ENCODE assay signal across 24 cellular contexts in the genomic region with DNA sequence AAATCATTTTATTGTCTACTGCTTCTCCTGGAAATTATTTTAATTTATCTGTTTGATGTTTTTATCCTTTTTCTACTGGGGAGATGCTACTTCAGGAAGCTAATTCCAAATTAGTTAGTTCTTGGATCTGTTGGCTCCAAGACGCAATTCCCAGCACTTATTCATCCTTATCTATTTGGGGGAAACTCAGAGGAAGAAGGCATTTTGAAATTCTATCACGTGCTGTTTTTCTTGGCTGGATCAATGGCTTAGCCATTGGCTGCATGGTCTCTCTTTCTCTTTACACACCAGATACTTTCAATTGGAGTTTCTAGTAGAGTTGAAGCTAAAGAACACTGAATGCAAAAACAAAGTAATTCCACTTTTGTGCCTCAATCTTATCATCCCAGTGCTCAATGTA.
DNase-seq lines count a peak whose midpoint lies in the region; ATAC-seq and TF ChIP-seq lines count a peak whose summit lies in the region.
"Had no signal": no experiment of that assay in that cellular context is flagged by ENCODE, and none has a peak within 500 bp of the region (broad histone marks: within the 10 kb centered on the region; RNA-seq: fewer than 3 reads in every experiment).

No MANE protein-coding gene starts in this region.

- intact Hi-C loops in Right ventricle myocardium inferior (cut with DNase I) (no loop called here), left cardiac atrium (cut with DNase I) (no loop called here)

- peak overlapping the region in 1 of 2 donors; percentile 22 for H3K27ac Mint-ChIP-seq in stimulated activated naive CD8-positive, alpha-beta T cell treated with anti-CD3 and anti-CD28 coated beads, Interleukin-15, amount 100 ng/mL, for 72 hours
- H3K27ac Mint-ChIP-seq: activated T-cell treated with anti-CD3 and anti-CD28 coated beads, Interleukin-2, amount 50 U/mL, for 24 hours; CD8-positive, alpha-beta T cell; GM23338; natural killer cell; T-helper 1 cell treated with Interleukin-12 subunit alpha and Interleukin-12 subunit beta and Interleukin-4 antibody, amounts not matched to agents 30 μg/mL and 1 μg/mL, for 36 hours had no signal

- DNase-seq in Right ventricle myocardium inferior (ENCODE audit: missing footprints): no peak
- DNase-seq in right atrium auricular region (ENCODE audit: low spot score): no peak
- DNase-seq in cardiac fibroblast (ENCODE audit: low read depth in 2 of 2): peak; percentile 76 to 93
- DNase-seq in left cardiac atrium: no peak
- no peak for DNase-seq in stimulated activated naive CD8-positive, alpha-beta T cell treated with anti-CD3 and anti-CD28 coated beads, Interleukin-15, amount 100 ng/mL, for 72 hours
- no peak for DNase-seq in RPMI8226
- DNase-seq: 8988T; activated CD4-positive, alpha-beta T cell treated with anti-CD3 and anti-CD28 coated beads for 48 hours; activated T-cell treated with anti-CD3 and anti-CD28 coated beads, Interleukin-2, amount 50 U/mL, for 24 hours; AML-193; CD8-positive, alpha-beta T cell; DMS 273 treated with DMSO at 0.1 percent for 48 hours; Karpas-422; MV-4-11; natural killer cell; NCI-H146; NCI-H524; upper lobe of right lung had no signal

- ATAC-seq in Right ventricle myocardium inferior (peak; percentile 90), left cardiac atrium (peak; percentile 78 to 82), HG03135 (IDR thresholded peaks at IDR 0.05; ENCODE audit: unreplicated experiment) (no peak)
- no peak for ATAC-seq in stimulated activated naive CD8-positive, alpha-beta T cell treated with anti-CD3 and anti-CD28 coated beads, Interleukin-15, amount 100 ng/mL, for 72 hours
- ATAC-seq: CD8-positive, alpha-beta T cell; GM23338; natural killer cell; upper lobe of right lung had no signal

- H3K4me3 ChIP-seq in right atrium auricular region: no peak overlapping the region
- no peak overlapping the region for H3K4me3 ChIP-seq in cardiac fibroblast (replicated peaks in 1 of 2; ENCODE audit: low read depth in 2 of 2, low read length in 2 of 2)
- H3K4me3 ChIP-seq in subcutaneous abdominal adipose tissue (ENCODE audit: low read depth in 1 of 5, low read length in 5 of 5): no peak overlapping the region
- H3K4me3 ChIP-seq: cardiac muscle cell, GM23338, SK-N-MC, upper lobe of right lung had no signal

- no peaks in the 10 kb centered on the region for H3K36me3 ChIP-seq in right atrium auricular region
- no peaks in the 10 kb centered on the region for H3K36me3 ChIP-seq in subcutaneous abdominal adipose tissue (ENCODE audit: control insufficient read depth in 5 of 5, insufficient read depth in 5 of 5, low read length in 5 of 5)
- H3K36me3 ChIP-seq: cardiac muscle cell, upper lobe of right lung had no signal

- H3K27ac ChIP-seq in right atrium auricular region: peak overlapping the region in 1 of 2 donors; percentile 24
- H3K27ac ChIP-seq in subcutaneous abdominal adipose tissue (ENCODE audit: low read depth, low read length): peak overlapping the region; percentile 21
- H3K27ac ChIP-seq: cardiac muscle cell, SK-N-MC, upper lobe of right lung had no signal

- H3K9me3 Mint-ChIP-seq in stimulated activated naive CD8-positive, alpha-beta T cell treated with anti-CD3 and anti-CD28 coated beads, Interleukin-15, amount 100 ng/mL, for 72 hours: no peaks in the 10 kb centered on the region
- H3K9me3 Mint-ChIP-seq: activated T-cell treated with anti-CD3 and anti-CD28 coated beads, Interleukin-2, amount 50 U/mL, for 24 hours; CD8-positive, alpha-beta T cell; GM23338; natural killer cell; T-helper 1 cell treated with Interleukin-12 subunit alpha and Interleukin-12 subunit beta and Interleukin-4 antibody, amounts not matched to agents 30 μg/mL and 1 μg/mL, for 36 hours had no signal

- no peak overlapping the region for H3K9ac ChIP-seq in subcutaneous abdominal adipose tissue (ENCODE audit: low read length in 5 of 5)

- H3K9me3 ChIP-seq in right atrium auricular region (no peaks in the 10 kb centered on the region), subcutaneous abdominal adipose tissue (ENCODE audit: control insufficient read depth in 5 of 5, low read length in 5 of 5) (no peaks in the 10 kb centered on the region)
- H3K9me3 ChIP-seq: upper lobe of right lung had no signal

- H3K4me1 ChIP-seq in right atrium auricular region (peaks cover 0 to 15% of the 10 kb centered on the region in 2 donors), subcutaneous abdominal adipose tissue (ENCODE audit: control insufficient read depth in 5 of 5, insufficient read depth in 5 of 5, low read length in 5 of 5) (peaks cover 0 to 14% (median 6%) of the 10 kb centered on the region in 5 donors)

- no peak overlapping the region for H3K4me3 Mint-ChIP-seq in stimulated activated naive CD8-positive, alpha-beta T cell treated with anti-CD3 and anti-CD28 coated beads, Interleukin-15, amount 100 ng/mL, for 72 hours
- H3K4me3 Mint-ChIP-seq: activated T-cell treated with anti-CD3 and anti-CD28 coated beads, Interleukin-2, amount 50 U/mL, for 24 hours; CD8-positive, alpha-beta T cell; GM23338; natural killer cell; T-helper 1 cell treated with Interleukin-12 subunit alpha and Interleukin-12 subunit beta and Interleukin-4 antibody, amounts not matched to agents 30 μg/mL and 1 μg/mL, for 36 hours had no signal

- peaks cover 8% of the 10 kb centered on the region for H3K27me3 Mint-ChIP-seq in stimulated activated naive CD8-positive, alpha-beta T cell treated with anti-CD3 and anti-CD28 coated beads, Interleukin-15, amount 100 ng/mL, for 72 hours

- H3K4me1 Mint-ChIP-seq in stimulated activated naive CD8-positive, alpha-beta T cell treated with anti-CD3 and anti-CD28 coated beads, Interleukin-15, amount 100 ng/mL, for 72 hours: peaks cover 9% of the 10 kb centered on the region

- H3K27me3 ChIP-seq in right atrium auricular region (no peaks in the 10 kb centered on the region), subcutaneous abdominal adipose tissue (ENCODE audit: control insufficient read depth in 5 of 5, insufficient read depth in 4 of 5, low read length in 5 of 5) (no peaks in the 10 kb centered on the region)
- H3K27me3 ChIP-seq: cardiac muscle cell, upper lobe of right lung had no signal

- TF ChIP-seq CTCF in right atrium auricular region (IDR thresholded peaks at IDR 0.05) (no peak), cardiac fibroblast (IDR thresholded peaks at IDR 0.05; ENCODE audit: low read depth, low read length) (no peak)

Comparison
In these comparisons a context has a peak if more than half of its experiments do, and no peak if none do; other contexts are left out.
1. ATAC-seq: peak in Right ventricle myocardium inferior (single experiment) and left cardiac atrium (2 of 2); none in HG03135 (single experiment) and stimulated activated naive CD8-positive, alpha-beta T cell treated with anti-CD3 and anti-CD28 coated beads, Interleukin-15, amount 100 ng/mL, for 72 hours (single experiment).
2. DNase-seq: peak in cardiac fibroblast (2 of 2); none in Right ventricle myocardium inferior (single experiment), right atrium auricular region (single experiment), left cardiac atrium (single experiment), stimulated activated naive CD8-positive, alpha-beta T cell treated with anti-CD3 and anti-CD28 coated beads, Interleukin-15, amount 100 ng/mL, for 72 hours (0 of 2) and RPMI8226 (single experiment).